16 cellular contexts compared by ENCODE assay signal in genomic region chr18:43484710-43485109, GRCh38.
"Had no signal": no experiment of that assay in that cellular context is flagged by ENCODE, and none has a peak within 500 bp of the region (broad histone marks: within the 10 kb centered on the region; RNA-seq: fewer than 3 reads in every experiment).

No MANE protein-coding gene starts in this region.

- H3K9me3 ChIP-seq: ascending aorta had no signal

- ATAC-seq: activated CD8-positive, alpha-beta T cell treated with anti-CD3 and anti-CD28 coated beads, Interleukin-2, amount 10 ng/mL, durations not matched to agents 7 days and 5 days; activated naive CD8-positive, alpha-beta T cell treated with anti-CD3 and anti-CD28 coated beads, Interleukin-2, amount 50 U/mL, for 24 hours; left lobe of liver had no signal

- H2AFZ ChIP-seq: parathyroid adenoma had no signal

- H3K27ac ChIP-seq: ascending aorta, cardiac muscle cell, esophagus squamous epithelium, parathyroid adenoma, skin epidermis, VCaP had no signal

- H3K27me3 ChIP-seq: ascending aorta, cardiac muscle cell, esophagus squamous epithelium had no signal

- H3K36me3 ChIP-seq: ascending aorta, cardiac muscle cell, esophagus squamous epithelium had no signal

- DNase-seq: activated CD8-positive, alpha-beta memory T cell treated with anti-CD3 and anti-CD28 coated beads, Interleukin-2, amount 50 U/mL, for 48 hours; activated CD8-positive, alpha-beta T cell treated with anti-CD3 and anti-CD28 coated beads, Interleukin-2, amount 10 ng/mL, durations not matched to agents 7 days and 5 days; activated naive CD4-positive, alpha-beta T cell; activated naive CD8-positive, alpha-beta T cell treated with anti-CD3 and anti-CD28 coated beads, Interleukin-2, amount 50 U/mL, for 24 hours; esophagus squamous epithelium; foreskin fibroblast; glutamatergic neuron; islet precursor cell; T1000 had no signal

- H3K4me1 ChIP-seq: ascending aorta, esophagus squamous epithelium, parathyroid adenoma had no signal

- H3K79me2 ChIP-seq: parathyroid adenoma had no signal

- H3K4me3 ChIP-seq: ascending aorta, cardiac muscle cell, esophagus squamous epithelium, skin epidermis had no signal

- FAIRE-seq: urothelium cell line had no signal
